Comparison of ENCODE assay signal across 21 cellular contexts in the genomic region with DNA sequence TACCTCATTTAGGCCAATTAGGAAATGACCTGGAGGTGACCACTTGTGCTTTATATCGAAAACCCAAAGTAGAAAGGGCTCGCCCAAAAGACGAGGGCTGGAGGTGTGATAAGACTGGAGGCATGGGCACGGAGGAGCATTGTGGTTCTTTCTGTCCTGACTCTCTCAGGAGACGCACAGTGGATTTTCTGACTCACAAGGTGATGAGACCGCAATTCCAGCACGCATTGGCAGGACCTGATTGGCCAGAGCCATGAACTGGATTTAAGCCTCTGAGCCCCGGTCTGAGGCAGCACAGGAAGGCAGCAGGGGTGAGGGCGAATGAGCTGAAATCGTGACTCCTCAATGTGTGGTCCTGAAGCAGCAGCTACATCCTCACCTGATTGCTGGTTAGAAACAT.
"Had no signal": no experiment of that assay in that cellular context is flagged by ENCODE, and none has a peak within 500 bp of the region (broad histone marks: within the 10 kb centered on the region; RNA-seq: fewer than 3 reads in every experiment).

No MANE protein-coding gene starts in this region.

- FAIRE-seq: RCC 7860 had no signal

- H3K4me3 ChIP-seq: ascending aorta, SK-N-MC had no signal

- DNase-seq: activated CD4-positive, alpha-beta T cell treated with anti-CD3 and anti-CD28 coated beads for 4 hours; activated CD8-positive, alpha-beta T cell treated with anti-CD3 and anti-CD28 coated beads, Interleukin-2, amount 10 ng/mL, durations not matched to agents 7 days and 5 days; activated effector memory CD4-positive, alpha-beta T cell treated with anti-CD3 and anti-CD28 coated beads, Interleukin-2, amount 50 U/mL, for 16 hours; activated naive CD4-positive, alpha-beta T cell treated with Interleukin-2 at 50 U/mL for 16 hours; activated naive CD8-positive, alpha-beta T cell treated with anti-CD3 and anti-CD28 coated beads, Interleukin-2, amount 50 U/mL, for 24 hours; activated T-cell treated with anti-CD3 and anti-CD28 coated beads, Interleukin-2, amount 50 U/mL, for 4 hours; amniotic stem cell; MM.1S; NCI-H1105; NCI-H1436; NCI-H187; NCI-H510A treated with DMSO at 0.1 percent for 48 hours; PC-3; T-helper 1 cell had no signal

- H3K4me1 Mint-ChIP-seq: activated naive CD8-positive, alpha-beta T cell treated with anti-CD3 and anti-CD28 coated beads, Interleukin-2, amount 50 U/mL, for 24 hours; brain; central memory CD8-positive, alpha-beta T cell had no signal

- H3K27ac Mint-ChIP-seq: activated CD8-positive, alpha-beta T cell treated with anti-CD3 and anti-CD28 coated beads, Interleukin-2, amount 10 ng/mL, durations not matched to agents 7 days and 5 days; activated naive CD4-positive, alpha-beta T cell treated with anti-CD3 and anti-CD28 coated beads, Interleukin-2, amount 50 U/mL, for 72 hours; activated naive CD8-positive, alpha-beta T cell treated with anti-CD3 and anti-CD28 coated beads, Interleukin-2, amount 50 U/mL, for 24 hours; brain had no signal

- H3K27me3 Mint-ChIP-seq: activated naive CD8-positive, alpha-beta T cell treated with anti-CD3 and anti-CD28 coated beads, Interleukin-2, amount 50 U/mL, for 24 hours; central memory CD8-positive, alpha-beta T cell had no signal

- ATAC-seq: activated CD4-positive, CD25-positive, alpha-beta regulatory T cell treated with anti-CD3 and anti-CD28 coated beads, Interleukin-2, amount 50 U/mL, for 24 hours; activated CD8-positive, alpha-beta T cell treated with anti-CD3 and anti-CD28 coated beads, Interleukin-2, amount 10 ng/mL, durations not matched to agents 7 days and 5 days; activated naive CD4-positive, alpha-beta T cell treated with anti-CD3 and anti-CD28 coated beads, Interleukin-2, amount 50 U/mL, for 72 hours; activated naive CD8-positive, alpha-beta T cell treated with anti-CD3 and anti-CD28 coated beads, Interleukin-2, amount 50 U/mL, for 24 hours; activated T-cell treated with anti-CD3 and anti-CD28 coated beads, Interleukin-2, amount 50 U/mL, for 4 hours; PC-3 had no signal

- H3K36me3 ChIP-seq: ascending aorta had no signal

- H3K9me3 ChIP-seq: ascending aorta had no signal

- H3K27me3 ChIP-seq: ascending aorta had no signal

- H3K27ac ChIP-seq: ascending aorta, SK-N-MC had no signal

- H3K4me1 ChIP-seq: ascending aorta had no signal

- H3K4me3 Mint-ChIP-seq: activated CD8-positive, alpha-beta T cell treated with anti-CD3 and anti-CD28 coated beads, Interleukin-2, amount 10 ng/mL, durations not matched to agents 7 days and 5 days; activated naive CD8-positive, alpha-beta T cell treated with anti-CD3 and anti-CD28 coated beads, Interleukin-2, amount 50 U/mL, for 24 hours; activated T-cell treated with anti-CD3 and anti-CD28 coated beads, Interleukin-2, amount 50 U/mL, for 4 hours; brain; central memory CD8-positive, alpha-beta T cell had no signal
